ENCODE assay signal across 9 cellular contexts in genomic region chr2:239293450-239294430, GRCh38.
DNase-seq lines count a peak whose midpoint lies in the region; ATAC-seq lines count a peak whose summit lies in the region.
"Had no signal": no experiment of that assay in that cellular context is flagged by ENCODE, and none has a peak within 500 bp of the region (broad histone marks: within the 10 kb centered on the region; RNA-seq: fewer than 3 reads in every experiment).

No MANE protein-coding gene starts in this region.

- no peaks in the 10 kb centered on the region for H3K9me3 Mint-ChIP-seq in activated naive CD4-positive, alpha-beta T cell treated with anti-CD3 and anti-CD28 coated beads, Interleukin-2, amount 50 U/mL, for 24 hours

- ATAC-seq in GM18861 (IDR thresholded peaks at IDR 0.05; ENCODE audit: unreplicated experiment) (peak; percentile 68), HG03520 (IDR thresholded peaks at IDR 0.05; ENCODE audit: unreplicated experiment) (peak; percentile 53), HG03457 (IDR thresholded peaks at IDR 0.05; ENCODE audit: unreplicated experiment) (no peak)
- ATAC-seq: body of pancreas had no signal

- H3K27me3 Mint-ChIP-seq in activated naive CD4-positive, alpha-beta T cell treated with anti-CD3 and anti-CD28 coated beads, Interleukin-2, amount 50 U/mL, for 24 hours: no peaks in the 10 kb centered on the region

- intact Hi-C loops in posterior vena cava (cut with DNase I): loop anchor here (5.0 to 10.0 kb wide), 2 partner anchors 56 to 259 kb away; no protein-coding TSS in a partner anchor

- peaks cover 75% of the 10 kb centered on the region for H3K4me1 Mint-ChIP-seq in activated naive CD4-positive, alpha-beta T cell treated with anti-CD3 and anti-CD28 coated beads, Interleukin-2, amount 50 U/mL, for 24 hours

- DNase-seq in posterior vena cava (ENCODE audit: low spot score) (peak; percentile 67), dedifferentiated amniotic fluid mesenchymal stem cell (ENCODE audit: extremely low spot score) (no peak), NCI-H2196 (lab: John Stamatoyannopoulos, UW; ENCODE audit: unreplicated experiment) (no peak), 8988T (no peak)

- peak overlapping the region; percentile 94 for H3K27ac Mint-ChIP-seq in activated naive CD4-positive, alpha-beta T cell treated with anti-CD3 and anti-CD28 coated beads, Interleukin-2, amount 50 U/mL, for 24 hours

- peak overlapping the region; percentile 83 for H3K4me3 Mint-ChIP-seq in activated naive CD4-positive, alpha-beta T cell treated with anti-CD3 and anti-CD28 coated beads, Interleukin-2, amount 50 U/mL, for 24 hours

- peaks cover 2% of the 10 kb centered on the region for H3K36me3 Mint-ChIP-seq in activated naive CD4-positive, alpha-beta T cell treated with anti-CD3 and anti-CD28 coated beads, Interleukin-2, amount 50 U/mL, for 24 hours
